ENCODE assay signal across 14 cellular contexts in the genomic region with DNA sequence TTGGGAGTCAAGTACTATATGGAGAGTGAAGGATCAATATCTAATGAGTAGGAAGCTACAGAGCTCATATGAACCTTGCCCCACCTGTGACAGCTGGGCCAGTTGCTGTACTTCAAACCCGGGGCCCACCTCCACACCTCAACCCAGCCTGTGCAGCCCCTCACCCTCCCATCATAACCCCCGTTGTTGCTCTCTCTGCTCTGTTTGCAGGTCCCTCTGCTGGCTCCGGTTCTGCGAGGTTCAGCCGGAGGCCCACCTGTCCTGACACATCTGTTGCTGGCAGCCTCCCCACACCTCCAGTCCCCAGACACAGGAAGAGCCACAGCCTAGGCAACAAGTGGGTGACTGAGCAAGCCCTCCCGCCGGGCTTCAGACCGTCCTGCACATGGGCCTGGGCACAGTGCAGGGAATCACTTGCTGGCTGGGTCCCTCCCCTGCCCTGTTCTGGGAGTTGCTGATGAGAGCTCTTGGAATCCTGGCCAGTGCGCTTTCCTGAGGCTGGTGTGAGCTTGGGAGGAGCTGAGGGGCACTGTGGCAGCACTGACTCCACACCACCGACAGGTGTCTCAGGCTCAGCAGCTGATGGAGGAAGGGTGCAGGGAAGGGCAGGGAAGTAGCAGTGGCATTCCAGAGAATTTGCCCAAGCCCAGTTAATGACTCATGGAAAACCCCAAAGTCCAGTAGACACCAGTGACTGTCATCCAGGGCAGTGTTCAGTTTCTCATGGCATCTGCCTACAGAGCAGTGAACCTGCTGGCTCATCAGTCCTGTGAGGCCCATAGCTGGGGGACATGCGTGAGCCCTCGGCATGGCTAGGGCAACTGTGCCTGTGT.
DNase-seq lines count a peak whose midpoint lies in the region; ATAC-seq and TF ChIP-seq lines count a peak whose summit lies in the region.
"Had no signal": no experiment of that assay in that cellular context is flagged by ENCODE, and none has a peak within 500 bp of the region (broad histone marks: within the 10 kb centered on the region; RNA-seq: fewer than 3 reads in every experiment).

No MANE protein-coding gene starts in this region.

- DNase-seq in H4 (ENCODE audit: low spot score), result peak; percentile 75
- peak; percentile 80 for DNase-seq in PC-3
- peak; percentile 90 for DNase-seq in glomerular visceral epithelial cell (ENCODE audit: extremely low spot score)
- peak; percentile 80 for DNase-seq in renal cortical epithelial cell (ENCODE audit: low read depth)
- no peak for DNase-seq in globus pallidus (ENCODE audit: low spot score)
- no peak for DNase-seq in stimulated activated CD4-positive, alpha-beta T cell treated with anti-CD3 and anti-CD28 coated beads, Interleukin-1b, Interleukin-23, amount 100 ng/mL, for 48 hours
- no peak for DNase-seq in NCI-H128 (lab: John Stamatoyannopoulos, UW; ENCODE audit: unreplicated experiment)
- DNase-seq: activated CD4-positive, alpha-beta T cell treated with anti-CD3 and anti-CD28 coated beads, Interleukin-2, amount 10 ng/mL, durations not matched to agents 7 days and 5 days; DND-41; NCI-H2029 treated with DMSO at 0.1 percent for 48 hours; NK-92 treated with Interleukin-12 subunit alpha and Interleukin-12 subunit beta, amount 100 ng/mL, for 24 hours; ovary; stimulated activated CD4-positive, alpha-beta T cell treated with anti-CD3 and anti-CD28 coated beads, Interleukin-4, amount 100 ng/mL, for 1 hour had no signal

- no peak overlapping the region for H2AFZ ChIP-seq in PC-3 (ENCODE audit: low read length)

- no peaks in the 10 kb centered on the region for H3K27me3 ChIP-seq in PC-3 (ENCODE audit: low read length)
- H3K27me3 ChIP-seq: cardiac muscle cell, ovary had no signal

- H3K79me2 ChIP-seq in PC-3 (ENCODE audit: low read length), result no peaks in the 10 kb centered on the region

- peak; percentile 57 for TF ChIP-seq CTCF in PC-3 (conservative IDR thresholded peaks at IDR 0.05; ENCODE audit: low read depth, low read length)

- BruUV-seq in PC-3 (replicated peaks; lab: Mats Ljungman, UMichigan), result no TSS peak

- CTCF ChIA-PET in PC-3 (lab: Charles Lee), result no interaction called here

- H3K9ac ChIP-seq in PC-3 (ENCODE audit: low read length), result no peak overlapping the region

- no peaks in the 10 kb centered on the region for H3K9me3 ChIP-seq in PC-3 (ENCODE audit: low read length)
- H3K9me3 ChIP-seq: ovary had no signal

- no peak overlapping the region for H3K4me2 ChIP-seq in PC-3 (ENCODE audit: low read length)

- no peak overlapping the region for H3K4me3 ChIP-seq in PC-3 (ENCODE audit: low read length)
- H3K4me3 ChIP-seq: cardiac muscle cell, ovary had no signal

- H3K36me3 ChIP-seq in PC-3 (ENCODE audit: low read depth, low read length), result no peaks in the 10 kb centered on the region
- H3K36me3 ChIP-seq: cardiac muscle cell, ovary had no signal

- peak; percentile 71 for ATAC-seq in PC-3

- H3K9me2 ChIP-seq in PC-3 (replicated peaks; ENCODE audit: low read length), result no peaks in the 10 kb centered on the region

- intact Hi-C loops in PC-3 (cut with micrococcal nuclease), result no loop called here

- H3F3A ChIP-seq in PC-3 (ENCODE audit: low read length, unreplicated experiment), result no peaks in the 10 kb centered on the region

- POLR2A ChIA-PET in PC-3 (lab: Charles Lee; ENCODE audit: unreplicated experiment), result no interaction called here

- no peak overlapping the region for H3K27ac ChIP-seq in PC-3 (ENCODE audit: low read length)
- H3K27ac ChIP-seq: cardiac muscle cell, ovary had no signal

- peaks cover 16% of the 10 kb centered on the region for H3K4me1 ChIP-seq in PC-3 (ENCODE audit: insufficient read depth, low read length)

- no peaks in the 10 kb centered on the region for H4K20me1 ChIP-seq in PC-3 (ENCODE audit: low read length)

Comparison
In these comparisons a context has a peak if more than half of its experiments do, and no peak if none do; other contexts are left out.
1. DNase-seq: peak in H4 (single experiment), PC-3 (single experiment), glomerular visceral epithelial cell (single experiment) and renal cortical epithelial cell (single experiment); none in globus pallidus (single experiment), stimulated activated CD4-positive, alpha-beta T cell treated with anti-CD3 and anti-CD28 coated beads, Interleukin-1b, Interleukin-23, amount 100 ng/mL, for 48 hours (single experiment) and NCI-H128 (single experiment).